8 cellular contexts compared by ENCODE assay signal in the genomic region with DNA sequence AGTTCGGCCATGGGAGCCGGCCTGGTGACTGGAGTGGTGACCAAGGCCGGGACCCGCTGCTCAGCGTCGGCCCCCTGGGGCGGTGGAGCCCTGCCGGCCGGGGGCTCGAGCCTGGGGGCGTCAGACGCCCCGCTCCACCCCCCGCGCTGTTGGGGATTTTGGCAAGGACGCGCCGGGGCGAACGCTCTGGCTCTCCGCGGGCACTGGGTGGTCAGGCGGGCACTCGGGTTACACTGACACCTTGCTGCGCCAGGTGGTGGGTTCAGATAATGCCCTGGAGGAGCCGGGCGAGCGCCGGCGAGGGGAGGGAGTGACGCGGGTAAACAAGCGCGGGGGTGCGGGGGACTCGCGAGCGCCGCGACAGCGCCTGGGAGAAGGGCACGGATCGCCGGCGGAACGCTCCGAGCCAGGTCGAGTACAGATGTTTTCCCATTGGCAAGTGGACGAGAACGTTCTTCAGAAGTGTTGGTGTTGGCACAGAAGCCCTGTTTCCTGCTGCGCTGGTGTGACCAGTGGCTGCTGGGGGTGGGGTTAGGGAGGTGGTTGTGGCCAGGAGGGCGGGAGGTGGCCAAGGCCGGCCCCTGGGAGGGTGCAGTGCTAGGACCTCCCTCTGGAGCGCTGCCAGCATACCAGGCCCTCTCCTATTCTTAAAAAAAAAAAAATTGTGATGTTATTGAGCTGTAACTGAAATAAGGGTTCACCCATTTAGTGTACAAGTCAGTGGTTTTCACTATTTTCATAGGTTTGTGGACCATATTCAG. TPM values are rescaled to one million over a fixed set of nuclear protein-coding genes. Genes with fewer than 3 reads are reported as not detected.
DNase-seq lines count a peak whose midpoint lies in the region; ATAC-seq, FAIRE-seq and TF ChIP-seq lines count a peak whose summit lies in the region.

No MANE protein-coding gene starts in this region.

- no peaks in the 10 kb centered on the region for H3K27me3 ChIP-seq in CD4-positive, alpha-beta T cell (ENCODE audit: control insufficient read depth, insufficient read depth, low read length)
- H3K27me3 ChIP-seq in endothelial cell of umbilical vein (ENCODE audit: control insufficient read depth in 2 of 2, insufficient read depth in 2 of 2, low read length in 2 of 2) = no peaks in the 10 kb centered on the region

- dilution Hi-C loops in endothelial cell of umbilical vein (cut with MboI; ENCODE audit: extremely low pct_ligation_motif_present, low sequenced_read_pairs) = no loop called here

- peaks cover 10% of the 10 kb centered on the region for H4K20me1 ChIP-seq in endothelial cell of umbilical vein (replicated peaks; ENCODE audit: control insufficient read depth, extremely low read depth, insufficient read depth, low read length)

- no peaks in the 10 kb centered on the region for H3K9me1 ChIP-seq in endothelial cell of umbilical vein (replicated peaks; ENCODE audit: control insufficient read depth, extremely low read depth, insufficient read depth, low read length)

- peak overlapping the region; percentile 87 for H3K9ac ChIP-seq in endothelial cell of umbilical vein (replicated peaks; ENCODE audit: extremely low read depth, insufficient read depth, low read length)

- H3K27ac Mint-ChIP-seq in CD4-positive, alpha-beta T cell = peak overlapping the region; percentile 99

- no peaks in the 10 kb centered on the region for H3K27me3 Mint-ChIP-seq in CD4-positive, alpha-beta T cell

- no peaks in the 10 kb centered on the region for H3K9me3 ChIP-seq in CD4-positive, alpha-beta T cell (ENCODE audit: control insufficient read depth, low read length)
- no peaks in the 10 kb centered on the region for H3K9me3 ChIP-seq in endothelial cell of umbilical vein (replicated peaks; ENCODE audit: control insufficient read depth, insufficient read depth, low read length)

- TF ChIP-seq CTCF in CD4-positive, alpha-beta T cell (IDR thresholded peaks at IDR 0.05) = no peak
- no peak for TF ChIP-seq CTCF in endothelial cell of umbilical vein (IDR thresholded peaks at IDR 0.05; ENCODE audit: extremely low read depth in 1 of 2, insufficient read depth in 1 of 2, low read depth in 1 of 2, low read length in 2 of 2)

- H3K4me3 ChIP-seq in endothelial cell of umbilical vein (replicated peaks in 1 of 3; ENCODE audit: insufficient read depth in 1 of 3, low read depth in 1 of 3, low read length in 3 of 3) = peak overlapping the region; percentile 49 to 90 (median 82)

- H3K4me2 ChIP-seq in endothelial cell of umbilical vein (ENCODE audit: insufficient read depth, low read length) = peak overlapping the region; percentile 88

- peak; percentile 66 for ATAC-seq in CD4-positive, alpha-beta T cell (ENCODE audit: poor library complexity)
- peak; percentile 58 for ATAC-seq in GM19395 (IDR thresholded peaks at IDR 0.05; ENCODE audit: unreplicated experiment)
- peak; percentile 35 for ATAC-seq in HG03565 (IDR thresholded peaks at IDR 0.05; ENCODE audit: unreplicated experiment)

- H3K79me2 ChIP-seq in endothelial cell of umbilical vein (ENCODE audit: control insufficient read depth, insufficient read depth, low read length) = peaks cover 53% of the 10 kb centered on the region

- peaks cover 37% of the 10 kb centered on the region for H3K4me1 ChIP-seq in endothelial cell of umbilical vein (ENCODE audit: control insufficient read depth, extremely low read depth, insufficient read depth, low read length)

- peak overlapping the region; percentile 99 for H3K4me3 Mint-ChIP-seq in CD4-positive, alpha-beta T cell

- peaks cover 61% of the 10 kb centered on the region for H3K4me1 Mint-ChIP-seq in CD4-positive, alpha-beta T cell (ENCODE audit: low read depth)

- peak; percentile 85 for TF ChIP-seq POLR2A in endothelial cell of umbilical vein (IDR thresholded peaks at IDR 0.05; ENCODE audit: low read depth, low read length)

- POLR2A ChIA-PET in CD4-positive, alpha-beta T cell (lab: Charles Lee) = interaction anchor here (0.6 to 4.5 kb wide), 25 partner anchors 9 to 198 kb away, joined by 3 to 48 read pairs (median 4); a partner anchor contains a TSS
- POLR2A ChIA-PET in endothelial cell of umbilical vein (lab: Charles Lee) = interaction anchor here (0.6 to 1.7 kb wide), 10 partner anchors 8 to 494 kb away, joined by 3 to 18 read pairs (median 4); a partner anchor contains a TSS

- H3K9me3 Mint-ChIP-seq in CD4-positive, alpha-beta T cell = no peaks in the 10 kb centered on the region

- no peak overlapping the region for H2AFZ ChIP-seq in endothelial cell of umbilical vein (ENCODE audit: low read depth, low read length)

- BruUV-seq in endothelial cell of umbilical vein (replicated peaks; lab: Mats Ljungman, UMichigan) = TSS peak; percentile 68

- peaks cover 49% of the 10 kb centered on the region for H3K36me3 Mint-ChIP-seq in CD4-positive, alpha-beta T cell (ENCODE audit: low read depth)

- intact Hi-C loops in CD4-positive, alpha-beta T cell (cut with DNase I, micrococcal nuclease) = loop anchor here in 1 of 2 experiments (5.0 kb wide), 1 partner anchor 36 kb away; a partner anchor contains a TSS
- intact Hi-C loops in endothelial cell of umbilical vein (cut with micrococcal nuclease) = loop anchor here (1.0 to 5.0 kb wide), 6 partner anchors 37 to 264 kb away; a partner anchor contains a TSS

- FAIRE-seq in endothelial cell of umbilical vein (lab: Jason Lieb, UNC) = peak; percentile 96

- H3K27ac ChIP-seq in CD4-positive, alpha-beta T cell (ENCODE audit: low read depth, low read length) = peak overlapping the region; percentile 96
- H3K27ac ChIP-seq in endothelial cell of umbilical vein (ENCODE audit: insufficient read depth, low read depth, low read length) = peak overlapping the region; percentile 96

- CTCF ChIA-PET in CD4-positive, alpha-beta T cell (lab: Charles Lee) = interaction anchor here (1.1 to 2.1 kb wide), 5 partner anchors 20 to 58 kb away, joined by 3 to 6 read pairs (median 5); no protein-coding TSS in a partner anchor
- CTCF ChIA-PET in endothelial cell of umbilical vein (lab: Charles Lee) = interaction anchor here (1.7 to 2.6 kb wide), 3 partner anchors 19 to 58 kb away, joined by 5 to 21 read pairs (median 10); no protein-coding TSS in a partner anchor

- peak; percentile 69 to 86 (median 83) for DNase-seq in CD4-positive, alpha-beta T cell
- DNase-seq in NOMO-1 treated with dmso at 0.1 percent for 144 hours (lab: John Stamatoyannopoulos, UW; ENCODE audit: unreplicated experiment) = peak; percentile 82
- peak; percentile 88 for DNase-seq in activated CD8-positive, alpha-beta memory T cell treated with anti-CD3 and anti-CD28 coated beads, Interleukin-2, amount 50 U/mL, for 48 hours
- peak; percentile 93 for DNase-seq in endothelial cell of umbilical vein (ENCODE audit: low read depth, low spot score)
- DNase-seq in midbrain (lab: John Stamatoyannopoulos, UW) = peak; percentile 90
- peak; percentile 61 to 68 for DNase-seq in stimulated activated CD8-positive, alpha-beta memory T cell treated with anti-CD3 and anti-CD28 coated beads, Interleukin-15, amount 100 ng/mL, for 4 hours (ENCODE audit: low read depth in 2 of 2)

- H3K36me3 ChIP-seq in endothelial cell of umbilical vein (ENCODE audit: control insufficient read depth in 2 of 2, extremely low read depth in 1 of 2, insufficient read depth in 2 of 2, low read length in 2 of 2) = peaks cover 22 to 33% of the 10 kb centered on the region in 2 experiments

TF ChIP-seq in endothelial cell of umbilical vein, 7 proteins besides CTCF, POLR2A, EP300 and RAD21 (continues in another document):
- TF ChIP-seq FOS (IDR thresholded peaks at IDR 0.05; ENCODE audit: borderline replicate concordance, insufficient read depth, low read length) = no peak

RNA-seq across cellular contexts. Expression of a gene that starts 0.8 kb away (rescaled TPM):
- 100 to 1,000 TPM; 260 to 267 TPM for total RNA-seq in CD4-positive, alpha-beta T cell
- 316 and 346 TPM in 2 replicates for total RNA-seq in endothelial cell of umbilical vein
- 293 and 302 TPM in 2 replicates for polyA plus RNA-seq in endothelial cell of umbilical vein
- 161 and 215 TPM in 2 replicates for polyA plus RNA-seq in endothelial cell of umbilical vein (2011; cell fraction: cytosol; rRNA removed)
- 318 and 450 TPM in 2 replicates for polyA plus RNA-seq in endothelial cell of umbilical vein (2011; cell fraction: nucleus; rRNA removed)
- 253 and 324 TPM in 2 replicates for polyA plus RNA-seq in endothelial cell of umbilical vein (2012)
- polyA minus RNA-seq in endothelial cell of umbilical vein = 329 and 383 TPM in 2 replicates
- 322 TPM for polyA minus RNA-seq in endothelial cell of umbilical vein (2011; cell fraction: cytosol; rRNA and poly(A)+ RNA removed)
- polyA minus RNA-seq in endothelial cell of umbilical vein (2011; cell fraction: nucleus; rRNA and poly(A)+ RNA removed) = 164 and 528 TPM in 2 replicates

RNA-seq across cellular contexts. Expression of a gene that starts 14.8 kb away (rescaled TPM):
- total RNA-seq in CD4-positive, alpha-beta T cell = 100 to 1,000 TPM; 141 to 145 TPM
- total RNA-seq in endothelial cell of umbilical vein = 226 and 243 TPM in 2 replicates
- 243 and 300 TPM in 2 replicates for polyA plus RNA-seq in endothelial cell of umbilical vein
- polyA plus RNA-seq in endothelial cell of umbilical vein (2011; cell fraction: cytosol; rRNA removed) = 227 and 229 TPM in 2 replicates
- polyA plus RNA-seq in endothelial cell of umbilical vein (2011; cell fraction: nucleus; rRNA removed) = 434 and 609 TPM in 2 replicates
- polyA plus RNA-seq in endothelial cell of umbilical vein (2012) = 211 and 221 TPM in 2 replicates
- polyA minus RNA-seq in endothelial cell of umbilical vein = 149 and 172 TPM in 2 replicates
- 87.2 TPM for polyA minus RNA-seq in endothelial cell of umbilical vein (2011; cell fraction: cytosol; rRNA and poly(A)+ RNA removed)
- 91.5 and 136 TPM in 2 replicates for polyA minus RNA-seq in endothelial cell of umbilical vein (2011; cell fraction: nucleus; rRNA and poly(A)+ RNA removed)

RNA-seq across cellular contexts. Expression of a gene that starts 27.7 kb away (rescaled TPM):
- 1 to 10 TPM; 3.6 to 4.2 TPM for total RNA-seq in CD4-positive, alpha-beta T cell
- total RNA-seq in endothelial cell of umbilical vein = 0.88 and 0.95 TPM in 2 replicates
- polyA plus RNA-seq in endothelial cell of umbilical vein = 6.3 and 14.1 TPM in 2 replicates
- 0.98 and 1.7 TPM in 2 replicates for polyA plus RNA-seq in endothelial cell of umbilical vein (2011; cell fraction: cytosol; rRNA removed)
- polyA plus RNA-seq in endothelial cell of umbilical vein (2011; cell fraction: nucleus; rRNA removed) = 2.3 and 3.3 TPM in 2 replicates
- polyA plus RNA-seq in endothelial cell of umbilical vein (2012) = 1.0 TPM in 1 of 2 replicates, not detected in the other
- polyA minus RNA-seq in endothelial cell of umbilical vein = 0.49 TPM in 1 of 2 replicates, not detected in the other
- not detected for polyA minus RNA-seq in endothelial cell of umbilical vein (2011; cell fraction: cytosol; rRNA and poly(A)+ RNA removed)
- not detected in 2 replicates for polyA minus RNA-seq in endothelial cell of umbilical vein (2011; cell fraction: nucleus; rRNA and poly(A)+ RNA removed)

RNA-seq across cellular contexts. Expression of a gene that starts 37.1 kb away (rescaled TPM):
- total RNA-seq in CD4-positive, alpha-beta T cell = 10 to 100 TPM; 31.8 to 32.8 TPM
- total RNA-seq in endothelial cell of umbilical vein = 17.6 and 19.1 TPM in 2 replicates
- polyA plus RNA-seq in endothelial cell of umbilical vein = 16.4 and 17.1 TPM in 2 replicates
- 7.8 and 10.3 TPM in 2 replicates for polyA plus RNA-seq in endothelial cell of umbilical vein (2011; cell fraction: cytosol; rRNA removed)
- 118 and 121 TPM in 2 replicates for polyA plus RNA-seq in endothelial cell of umbilical vein (2011; cell fraction: nucleus; rRNA removed)
- polyA plus RNA-seq in endothelial cell of umbilical vein (2012) = 18.5 and 19.7 TPM in 2 replicates
- polyA minus RNA-seq in endothelial cell of umbilical vein = 16.5 and 26.7 TPM in 2 replicates
- polyA minus RNA-seq in endothelial cell of umbilical vein (2011; cell fraction: cytosol; rRNA and poly(A)+ RNA removed) = 3.3 TPM
- 14.5 and 24.5 TPM in 2 replicates for polyA minus RNA-seq in endothelial cell of umbilical vein (2011; cell fraction: nucleus; rRNA and poly(A)+ RNA removed)

Comparison
In these comparisons a context has a peak if more than half of its experiments do, and no peak if none do; other contexts are left out.
1. Peak in every context shown above with its lines: DNase-seq, ATAC-seq, H3K4me3 ChIP-seq and H3K27ac ChIP-seq.